ENCODE assay signal across 8 cellular contexts in genomic region chr11:62652156-62653006, GRCh38. TPM values are rescaled to one million over a fixed set of nuclear protein-coding genes. Genes with fewer than 3 reads are reported as not detected.
A peak's percentile ranks its signal among the peaks of the same experiment; 100 is the strongest.
DNase-seq lines count a peak whose midpoint lies in the region; ATAC-seq and TF ChIP-seq lines count a peak whose summit lies in the region.

No MANE protein-coding gene starts in this region.

- H3K36me3 ChIP-seq in GM06990 (ENCODE audit: control insufficient read depth, insufficient read depth, low read length): peaks cover 19% of the 10 kb centered on the region
- H3K36me3 ChIP-seq in body of pancreas (replicated peaks in 1 of 2; ENCODE audit: insufficient read depth in 1 of 2, low read depth in 2 of 2): peaks cover 0 to 7% of the 10 kb centered on the region in 2 donors

- H3K9me3 ChIP-seq in body of pancreas (no peaks in the 10 kb centered on the region), mononuclear cell (ENCODE audit: low read depth, low read length) (no peaks in the 10 kb centered on the region)

- DNase-seq in GM06990 (ENCODE audit: extremely low read depth, insufficient read length) (no peak), body of pancreas (no peak), DMS79 (lab: John Stamatoyannopoulos, UW) (no peak), NCI-H2081 treated with DMSO at 0.1 percent for 48 hours (lab: John Stamatoyannopoulos, UW) (no peak)
- no peak for DNase-seq in activated CD8-positive, alpha-beta memory T cell treated with anti-CD3 and anti-CD28 coated beads, Interleukin-2, amount 50 U/mL, for 48 hours

- H3K4me3 ChIP-seq in GM06990 (replicated peaks; ENCODE audit: low read depth, low read length) (peak overlapping the region; percentile 98), body of pancreas (peak overlapping the region; percentile 70 to 73), mononuclear cell (ENCODE audit: low read length) (peak overlapping the region; percentile 89)

- intact Hi-C loops in body of pancreas (cut with DNase I): no loop called here

- no peak for TF ChIP-seq POLR2A in body of pancreas (IDR thresholded peaks at IDR 0.05)

- H3K27ac ChIP-seq in body of pancreas: peak overlapping the region; percentile 71 to 93 (median 86)

- TF ChIP-seq CTCF in GM06990 (IDR thresholded peaks at IDR 0.05; ENCODE audit: insufficient read depth, low read length, poor library complexity, severe bottlenecking) (no peak), body of pancreas (IDR thresholded peaks at IDR 0.05) (no peak)

- H3K27me3 ChIP-seq in GM06990 (replicated peaks; ENCODE audit: control insufficient read depth, insufficient read depth, low read length) (no peaks in the 10 kb centered on the region), body of pancreas (no peaks in the 10 kb centered on the region), mononuclear cell (ENCODE audit: insufficient read depth, low read length) (no peaks in the 10 kb centered on the region)

- ATAC-seq in HG03520 (IDR thresholded peaks at IDR 0.05; ENCODE audit: unreplicated experiment) (peak; percentile 16), body of pancreas (no peak)
- no peak for ATAC-seq in activated CD4-positive, CD25-positive, alpha-beta regulatory T cell treated with anti-CD3 and anti-CD28 coated beads, Interleukin-2, amount 50 U/mL, for 24 hours

- WGBS in body of pancreas, 2 donors: 26 to 40% methylated on average over 13 to 16 of the region's 16 CpGs

- H3K4me1 ChIP-seq in body of pancreas: peaks cover 25% of the 10 kb centered on the region
- H3K4me1 ChIP-seq in mononuclear cell (ENCODE audit: insufficient read depth, low read length): peaks cover 20% of the 10 kb centered on the region

RNA-seq across cellular contexts. Expression of gene INTS5, which starts 0.7 kb away (rescaled TPM):
- 10 to 100 TPM; 11.4 to 21.1 TPM for total RNA-seq in body of pancreas
- total RNA-seq in mononuclear cell: 12.4 TPM

RNA-seq across cellular contexts. Expression of gene GANAB, which starts 6.0 kb away (rescaled TPM):
- 10 to 100 TPM; 62.3 to 64.9 TPM for total RNA-seq in body of pancreas
- 50.1 TPM for total RNA-seq in mononuclear cell

RNA-seq across cellular contexts. Expression of gene C11orf98, which starts 12.6 kb away (rescaled TPM):
- total RNA-seq in body of pancreas (10 to 100 TPM; 18.2 to 24.4 TPM), mononuclear cell (4.9 TPM)

RNA-seq across cellular contexts. Expression of gene CSKMT, which starts 12.7 kb away (rescaled TPM):
- 100 to 1,000 TPM in 1 of 2 donors, 1 to 10 TPM in 1; 5.4 to 110 TPM for total RNA-seq in body of pancreas
- 58.0 TPM for total RNA-seq in mononuclear cell

RNA-seq across cellular contexts. Expression of gene UQCC3, which starts 19.1 kb away (rescaled TPM):
- 10 to 100 TPM; 10.4 to 12.9 TPM for total RNA-seq in body of pancreas
- total RNA-seq in mononuclear cell: 1.3 TPM
